Comparison of ENCODE assay signal across 8 cellular contexts in genomic region chr6:36094786-36095496, GRCh38.
DNase-seq lines count a peak whose midpoint lies in the region; ATAC-seq, FAIRE-seq and TF ChIP-seq lines count a peak whose summit lies in the region.

No MANE protein-coding gene starts in this region.

- no peaks in the 10 kb centered on the region for H3K27me3 Mint-ChIP-seq in central memory CD8-positive, alpha-beta T cell

- peak overlapping the region; percentile 14 for H3K27ac Mint-ChIP-seq in central memory CD8-positive, alpha-beta T cell (ENCODE audit: low read depth)

- ATAC-seq in central memory CD8-positive, alpha-beta T cell (replicated peaks; ENCODE audit: extremely low read depth, poor library complexity, severe bottlenecking), result peak; percentile 48
- ATAC-seq in GM21447 (IDR thresholded peaks at IDR 0.05; ENCODE audit: unreplicated experiment), result no peak

- peaks cover 29% of the 10 kb centered on the region for H3K4me1 Mint-ChIP-seq in central memory CD8-positive, alpha-beta T cell

- TF ChIP-seq CTCF in D721Med (IDR thresholded peaks at IDR 0.05; ENCODE audit: insufficient read depth, missing control alignments) (peak; percentile 95), HFF-Myc (IDR thresholded peaks at IDR 0.05; ENCODE audit: low read depth, low read length, missing control alignments) (peak; percentile 94)

- FAIRE-seq in D721Med (lab: Jason Lieb, UNC), result peak; percentile 41

- no peak overlapping the region for H3K4me3 ChIP-seq in HFF-Myc (replicated peaks; ENCODE audit: low read depth, low read length)

- no peak overlapping the region for H3K4me3 Mint-ChIP-seq in central memory CD8-positive, alpha-beta T cell

- no peaks in the 10 kb centered on the region for H3K9me3 Mint-ChIP-seq in central memory CD8-positive, alpha-beta T cell

- H3K36me3 Mint-ChIP-seq in central memory CD8-positive, alpha-beta T cell (ENCODE audit: insufficient read depth), result peaks cover 17% of the 10 kb centered on the region

- no peak for DNase-seq in D721Med (ENCODE audit: insufficient read length, low spot score)
- peak; percentile 36 for DNase-seq in HFF-Myc (ENCODE audit: extremely low read depth, low read depth)
- DNase-seq in NCI-H2227 treated with DMSO at 0.1 percent for 48 hours (lab: John Stamatoyannopoulos, UW), result peak; percentile 68
- peak; percentile 73 for DNase-seq in activated CD4-positive, alpha-beta T cell treated with anti-CD3 and anti-CD28 coated beads for 1 hour
- DNase-seq in central memory CD8-positive, alpha-beta T cell (ENCODE audit: low spot score in 2 of 2), result peak; percentile 65 to 71
- peak; percentile 73 for DNase-seq in kidney glomerular epithelial cell (lab: John Stamatoyannopoulos, UW)
- DNase-seq in stimulated activated CD4-positive, alpha-beta T cell treated with anti-CD3 and anti-CD28 coated beads, Interleukin-15, amount 100 ng/mL, for 48 hours (ENCODE audit: low read depth in 2 of 2), result peak; percentile 66 to 75
